In the genomic region with DNA sequence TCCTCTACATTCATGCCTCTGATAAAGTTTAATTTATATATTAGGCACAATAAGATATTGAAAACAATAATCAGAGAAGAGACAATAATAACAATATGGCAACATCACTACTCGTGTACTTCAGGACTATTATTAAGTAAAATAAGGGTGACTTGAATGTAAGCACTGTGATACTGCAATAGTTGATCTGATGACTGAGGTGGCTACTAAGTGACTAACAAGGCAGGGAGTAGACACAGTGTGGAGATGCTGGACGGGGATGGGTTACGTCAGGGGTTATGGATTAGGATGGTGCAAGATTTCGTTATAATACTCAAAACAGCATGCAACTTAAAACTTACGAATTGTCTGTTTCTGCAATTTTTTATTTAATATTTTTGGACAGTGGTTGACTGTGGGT, we compare ENCODE assay signal across 29 cellular contexts.
"Had no signal": no experiment of that assay in that cellular context is flagged by ENCODE, and none has a peak within 500 bp of the region (broad histone marks: within the 10 kb centered on the region; RNA-seq: fewer than 3 reads in every experiment).

No MANE protein-coding gene starts in this region.

- DNase-seq: immature natural killer cell; kidney; left colon; left lung; lower lobe of right lung; mammary epithelial cell; mesenchymal stem cell; natural killer cell; nephron progenitor cell; occipital lobe; retina; right cardiac atrium; stimulated activated CD4-positive, alpha-beta T cell treated with anti-CD3 and anti-CD28 coated beads, Interleukin-12 subunit alpha, Interleukin-12 subunit beta, amount 100 ng/mL, for 4 hours; stimulated activated CD4-positive, alpha-beta T cell treated with anti-CD3 and anti-CD28 coated beads, Interleukin-15, amount 100 ng/mL, for 24 hours; stimulated activated CD4-positive, alpha-beta T cell treated with anti-CD3 and anti-CD28 coated beads, Interleukin-2, amount 100 ng/mL, for 24 hours; stimulated activated CD4-positive, alpha-beta T cell treated with anti-CD3 and anti-CD28 coated beads, Interleukin-4, amount 100 ng/mL, for 1 hour; stimulated activated naive B cell treated with anti-CD40 and anti-IgM and Interleukin-4, amounts not matched to agents 10 μg/mL and 1 μg/mL and 100 μg/mL, for 72 hours; stimulated activated naive CD8-positive, alpha-beta T cell treated with anti-CD3 and anti-CD28 coated beads, Interleukin-15, Interleukin-2, amounts not matched to agents 100 U/mL and 50 U/mL, for 24 hours; stomach; testis; thyroid gland; transverse colon; upper lobe of left lung had no signal

- H3K9me3 Mint-ChIP-seq: immature natural killer cell, natural killer cell had no signal

- H3K27ac ChIP-seq: left lung, lower lobe of right lung, neural progenitor cell, neutrophil, parathyroid adenoma, skin epidermis, stomach, testis, thyroid gland, transverse colon, upper lobe of left lung, vagina had no signal

- H3K4me3 ChIP-seq: left lung, lower lobe of right lung, neural progenitor cell, skin epidermis, stomach, testis, thyroid gland, transverse colon, upper lobe of left lung, vagina had no signal

- H3K4me1 Mint-ChIP-seq: nephron progenitor cell had no signal

- H3K4me2 ChIP-seq: neural progenitor cell had no signal

- H3K9me3 ChIP-seq: left lung, lower lobe of right lung, neutrophil, stomach, testis, thyroid gland, transverse colon, upper lobe of left lung, vagina had no signal

- H3K36me3 ChIP-seq: neural progenitor cell had no signal

- H2AFZ ChIP-seq: neural progenitor cell, parathyroid adenoma had no signal

- H3K4me1 ChIP-seq: left lung, lower lobe of right lung, neural progenitor cell, parathyroid adenoma, stomach, testis, thyroid gland, vagina had no signal

- H3K27me3 ChIP-seq: left lung, neural progenitor cell, neutrophil, stomach, testis, thyroid gland, transverse colon, upper lobe of left lung, vagina had no signal

- H3K4me3 Mint-ChIP-seq: immature natural killer cell; natural killer cell; nephron progenitor cell; neural progenitor cell; stimulated activated naive B cell treated with anti-CD40 and anti-IgM and Interleukin-4, amounts not matched to agents 10 μg/mL and 1 μg/mL and 100 μg/mL, for 72 hours had no signal

- H3K27ac Mint-ChIP-seq: nephron progenitor cell; neural progenitor cell; stimulated activated naive B cell treated with anti-CD40 and anti-IgM and Interleukin-4, amounts not matched to agents 10 μg/mL and 1 μg/mL and 100 μg/mL, for 72 hours had no signal

- ATAC-seq: left colon; left lung; lower lobe of right lung; natural killer cell; right cardiac atrium; sciatic nerve; stimulated activated naive B cell treated with anti-CD40 and anti-IgM and Interleukin-4, amounts not matched to agents 10 μg/mL and 1 μg/mL and 100 μg/mL, for 72 hours; stimulated activated naive CD8-positive, alpha-beta T cell treated with anti-CD3 and anti-CD28 coated beads, Interleukin-15, Interleukin-2, amounts not matched to agents 100 U/mL and 50 U/mL, for 24 hours had no signal

- H3K27me3 Mint-ChIP-seq: stimulated activated naive B cell treated with anti-CD40 and anti-IgM and Interleukin-4, amounts not matched to agents 10 μg/mL and 1 μg/mL and 100 μg/mL, for 72 hours had no signal
